Comparison of ENCODE assay signal across 10 cellular contexts in genomic region chr10:61452229-61452651, GRCh38. TPM values are rescaled to one million over a fixed set of nuclear protein-coding genes. Genes with fewer than 3 reads are reported as not detected.
DNase-seq lines count a peak whose midpoint lies in the region; TF ChIP-seq lines count a peak whose summit lies in the region.
"Had no signal": no experiment of that assay in that cellular context is flagged by ENCODE, and none has a peak within 500 bp of the region (broad histone marks: within the 10 kb centered on the region; RNA-seq: fewer than 3 reads in every experiment).

No MANE protein-coding gene starts in this region.

- H3K27me3 ChIP-seq in ovary, result no peaks in the 10 kb centered on the region

- no peak overlapping the region for H3K27ac Mint-ChIP-seq in CD14-positive monocyte
- H3K27ac Mint-ChIP-seq: activated CD4-positive, alpha-beta memory T cell treated with anti-CD3 and anti-CD28 coated beads, Interleukin-2, amount 10 ng/mL, durations not matched to agents 7 days and 5 days had no signal

- H3K4me1 ChIP-seq in ovary (ENCODE audit: insufficient read depth), result peaks cover 4% of the 10 kb centered on the region

- intact Hi-C loops in CD14-positive monocyte (cut with micrococcal nuclease), result no loop called here
- intact Hi-C loops in ovary (cut with DNase I), result no loop called here

- H3K4me3 ChIP-seq in fibroblast of villous mesenchyme (ENCODE audit: low read depth, low read length) (peak overlapping the region; percentile 77), ovary (peak overlapping the region; percentile 49)

- H3K27ac ChIP-seq in ovary, result no peak overlapping the region

- TF ChIP-seq POLR2A in ovary (IDR thresholded peaks at IDR 0.05) (no peak), erythroblast (IDR thresholded peaks at IDR 0.05; ENCODE audit: low read length) (no peak)

- WGBS in ovary, 3 donors, result 11 to 30% (median 27%) methylated on average over 24 of the region's 24 CpGs

- no peak for TF ChIP-seq EP300 in ovary (IDR thresholded peaks at IDR 0.05)

- peak overlapping the region; percentile 62 to 83 for H3K4me3 Mint-ChIP-seq in CD14-positive monocyte
- H3K4me3 Mint-ChIP-seq: activated CD4-positive, alpha-beta memory T cell treated with anti-CD3 and anti-CD28 coated beads, Interleukin-2, amount 10 ng/mL, durations not matched to agents 7 days and 5 days had no signal

- H3K27me3 Mint-ChIP-seq in CD14-positive monocyte (ENCODE audit: low read depth in 3 of 3), result peaks cover 32 to 50% (median 37%) of the 10 kb centered on the region in 3 donors

- peaks cover 17% of the 10 kb centered on the region for H3K4me1 Mint-ChIP-seq in CD14-positive monocyte

- H3K36me3 ChIP-seq in ovary, result no peaks in the 10 kb centered on the region

- no peaks in the 10 kb centered on the region for H3K9me3 ChIP-seq in ovary

- no peaks in the 10 kb centered on the region for H3K36me3 Mint-ChIP-seq in CD14-positive monocyte

- DNase-seq in CD14-positive monocyte (ENCODE audit: low spot score) (no peak), NCI-H2227 (lab: John Stamatoyannopoulos, UW; ENCODE audit: unreplicated experiment) (peak; percentile 58), fibroblast of villous mesenchyme (ENCODE audit: low read depth) (peak; percentile 28), ovary (peak in 2 of 5 donors; percentile 33 to 43), NCI-H2081 treated with DMSO at 0.1 percent for 48 hours (lab: John Stamatoyannopoulos, UW) (no peak), foreskin melanocyte (no peak), erythroblast (lab: John Stamatoyannopoulos, UW) (no peak)
- DNase-seq in activated CD4-positive, CD25-positive, alpha-beta regulatory T cell (lab: John Stamatoyannopoulos, UW), result no peak
- DNase-seq: activated CD4-positive, alpha-beta memory T cell treated with anti-CD3 and anti-CD28 coated beads, Interleukin-2, amount 10 ng/mL, durations not matched to agents 7 days and 5 days; NCI-H226 had no signal

- peaks cover 0 to 7% (median 1%) of the 10 kb centered on the region in 7 donors for H3K9me3 Mint-ChIP-seq in CD14-positive monocyte
- H3K9me3 Mint-ChIP-seq: activated CD4-positive, alpha-beta memory T cell treated with anti-CD3 and anti-CD28 coated beads, Interleukin-2, amount 10 ng/mL, durations not matched to agents 7 days and 5 days had no signal

- TF ChIP-seq CTCF in CD14-positive monocyte (IDR thresholded peaks at IDR 0.05) (no peak), fibroblast of villous mesenchyme (IDR thresholded peaks at IDR 0.05; ENCODE audit: insufficient read depth, low read depth, low read length) (no peak), ovary (IDR thresholded peaks at IDR 0.05) (no peak)

RNA-seq across cellular contexts. Expression of gene TMEM26, which starts 0.9 kb away (rescaled TPM):
- polyA plus RNA-seq in CD14-positive monocyte, result not detected
- 5.6 and 6.4 TPM in 2 replicates for total RNA-seq in fibroblast of villous mesenchyme
- total RNA-seq in ovary, result 1 to 10 TPM in 4 of 7 donors, under 1 TPM in 3; 0.12 to 2.9 (median 1.1) TPM
- 1 to 10 TPM in 1 of 2 donors, under 1 TPM in 1; 0.35 to 2.6 TPM for polyA plus RNA-seq in ovary
- total RNA-seq: activated CD4-positive, alpha-beta memory T cell treated with anti-CD3 and anti-CD28 coated beads, Interleukin-2, amount 10 ng/mL, durations not matched to agents 7 days and 5 days had no signal

Comparison
In these comparisons a context has a peak if more than half of its experiments do, and no peak if none do; other contexts are left out.
1. DNase-seq: peak in NCI-H2227 (single experiment) and fibroblast of villous mesenchyme (single experiment); none in CD14-positive monocyte (single experiment), NCI-H2081 treated with DMSO at 0.1 percent for 48 hours (single experiment), foreskin melanocyte (single experiment), erythroblast (0 of 2) and activated CD4-positive, CD25-positive, alpha-beta regulatory T cell (0 of 4).